Comparison of ENCODE assay signal across 11 cellular contexts in the genomic region with DNA sequence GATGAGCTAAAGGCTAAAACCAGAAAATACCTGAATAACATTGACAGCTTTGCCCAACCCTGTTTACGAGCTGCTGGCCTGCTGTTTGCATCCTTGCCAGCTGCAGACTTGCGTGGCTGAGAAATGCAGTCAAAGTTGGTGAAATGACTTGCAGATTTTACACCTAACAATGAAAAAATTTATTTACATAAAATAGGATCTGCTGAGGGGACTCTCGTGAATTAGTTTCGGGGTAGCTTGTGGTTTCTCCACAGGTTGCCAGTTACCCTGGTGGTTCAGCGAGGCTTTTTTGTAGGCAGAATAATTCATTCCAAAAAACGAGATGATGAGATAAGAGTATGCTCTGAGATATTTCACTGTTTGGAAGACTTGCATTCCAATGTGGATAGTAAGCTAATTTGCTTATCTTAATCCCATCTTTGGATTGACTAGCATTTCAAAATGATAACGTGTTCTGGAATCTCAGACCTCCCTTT.
DNase-seq lines count a peak whose midpoint lies in the region; ATAC-seq and FAIRE-seq lines count a peak whose summit lies in the region.
"Had no signal": no experiment of that assay in that cellular context is flagged by ENCODE, and none has a peak within 500 bp of the region (broad histone marks: within the 10 kb centered on the region; RNA-seq: fewer than 3 reads in every experiment).

No MANE protein-coding gene starts in this region.

- no peaks in the 10 kb centered on the region for H3K36me3 ChIP-seq in adipocyte (ENCODE audit: control insufficient read depth, insufficient read depth, low read length, severe bottlenecking)
- H3K36me3 ChIP-seq: prostate gland had no signal

- no peaks in the 10 kb centered on the region for H3K9me3 ChIP-seq in adipocyte (ENCODE audit: control insufficient read depth, low read length)
- H3K9me3 ChIP-seq: prostate gland had no signal

- no peak for FAIRE-seq in HTR-8/SVneo (lab: Jason Lieb, UNC)

- peaks cover 12% of the 10 kb centered on the region for H3K27me3 ChIP-seq in adipocyte (replicated peaks; ENCODE audit: control insufficient read depth, insufficient read depth, low read length)

- no peak overlapping the region for H3K9ac ChIP-seq in adipocyte (ENCODE audit: low read length)

- ATAC-seq in GM18873 (IDR thresholded peaks at IDR 0.05; ENCODE audit: low FRiP score, unreplicated experiment) (no peak), HG02623 (IDR thresholded peaks at IDR 0.05; ENCODE audit: unreplicated experiment) (no peak), HG02840 (IDR thresholded peaks at IDR 0.05; ENCODE audit: low FRiP score, unreplicated experiment) (no peak)

- peak; percentile 56 for DNase-seq in AG20443 (ENCODE audit: low spot score)
- peak; percentile 45 for DNase-seq in HTR-8/SVneo (ENCODE audit: insufficient read length, low spot score)
- DNase-seq in adipocyte (ENCODE audit: low read depth) = peak; percentile 77
- DNase-seq in iris pigment epithelial cell (ENCODE audit: low read depth) = peak; percentile 70
- DNase-seq in NCI-H510A (lab: John Stamatoyannopoulos, UW) = no peak
- DNase-seq: activated T-cell treated with anti-CD3 and anti-CD28 coated beads, Interleukin-2, amount 50 U/mL, for 1 hour; NCI-H2029 had no signal

- no peak overlapping the region for H3K4me3 ChIP-seq in adipocyte (ENCODE audit: low read length)
- H3K4me3 ChIP-seq: prostate gland had no signal

- peaks cover 23% of the 10 kb centered on the region for H3K4me1 ChIP-seq in adipocyte (ENCODE audit: control insufficient read depth, insufficient read depth, low read length)
- H3K4me1 ChIP-seq: prostate gland had no signal
